Comparison of ENCODE assay signal across 1 cellular context in the genomic region with DNA sequence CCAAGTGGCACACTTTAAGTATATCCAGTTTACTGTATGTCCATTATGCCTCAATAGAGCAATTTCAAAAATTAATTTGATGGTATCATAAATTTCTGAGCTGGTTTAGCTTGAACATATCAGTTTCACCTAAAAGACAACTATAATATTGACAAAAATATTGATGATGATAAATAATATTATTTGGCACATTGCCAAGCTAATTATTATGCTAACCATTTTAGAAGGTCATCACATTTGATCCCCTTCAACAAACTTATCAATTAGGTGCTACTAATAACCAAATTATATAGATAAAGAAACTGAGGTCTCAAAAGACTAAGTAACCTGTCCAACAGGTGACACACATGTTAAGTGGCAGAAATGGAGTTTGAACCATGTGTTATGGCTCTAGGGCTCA.
TF ChIP-seq lines count a peak whose summit lies in the region.

No MANE protein-coding gene starts in this region.

TF ChIP-seq in K562, 482 proteins besides CTCF, POLR2A, EP300 and RAD21 (continued from another document):
- TF ChIP-seq, protein P1, sequence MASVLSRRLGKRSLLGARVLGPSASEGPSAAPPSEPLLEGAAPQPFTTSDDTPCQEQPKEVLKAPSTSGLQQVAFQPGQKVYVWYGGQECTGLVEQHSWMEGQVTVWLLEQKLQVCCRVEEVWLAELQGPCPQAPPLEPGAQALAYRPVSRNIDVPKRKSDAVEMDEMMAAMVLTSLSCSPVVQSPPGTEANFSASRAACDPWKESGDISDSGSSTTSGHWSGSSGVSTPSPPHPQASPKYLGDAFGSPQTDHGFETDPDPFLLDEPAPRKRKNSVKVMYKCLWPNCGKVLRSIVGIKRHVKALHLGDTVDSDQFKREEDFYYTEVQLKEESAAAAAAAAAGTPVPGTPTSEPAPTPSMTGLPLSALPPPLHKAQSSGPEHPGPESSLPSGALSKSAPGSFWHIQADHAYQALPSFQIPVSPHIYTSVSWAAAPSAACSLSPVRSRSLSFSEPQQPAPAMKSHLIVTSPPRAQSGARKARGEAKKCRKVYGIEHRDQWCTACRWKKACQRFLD (CRISPR knock-in tag; IDR thresholded peaks at IDR 0.05) = no peak
- no peak for TF ChIP-seq MYNN (IDR thresholded peaks at IDR 0.05)
- TF ChIP-seq MYNN (CRISPR knock-in tag; IDR thresholded peaks at IDR 0.05) = no peak
- TF ChIP-seq SP2 (IDR thresholded peaks at IDR 0.05; ENCODE audit: extremely low read depth, low read depth, low read length, poor library complexity, severe bottlenecking) = no peak
- TF ChIP-seq NFIC (IDR thresholded peaks at IDR 0.05) = peak; percentile 97
- peak; percentile 98 for TF ChIP-seq NFIX (CRISPR knock-in tag; IDR thresholded peaks at IDR 0.05; ENCODE audit: low read depth)
